ENCODE assay signal across 8 cellular contexts in the genomic region with DNA sequence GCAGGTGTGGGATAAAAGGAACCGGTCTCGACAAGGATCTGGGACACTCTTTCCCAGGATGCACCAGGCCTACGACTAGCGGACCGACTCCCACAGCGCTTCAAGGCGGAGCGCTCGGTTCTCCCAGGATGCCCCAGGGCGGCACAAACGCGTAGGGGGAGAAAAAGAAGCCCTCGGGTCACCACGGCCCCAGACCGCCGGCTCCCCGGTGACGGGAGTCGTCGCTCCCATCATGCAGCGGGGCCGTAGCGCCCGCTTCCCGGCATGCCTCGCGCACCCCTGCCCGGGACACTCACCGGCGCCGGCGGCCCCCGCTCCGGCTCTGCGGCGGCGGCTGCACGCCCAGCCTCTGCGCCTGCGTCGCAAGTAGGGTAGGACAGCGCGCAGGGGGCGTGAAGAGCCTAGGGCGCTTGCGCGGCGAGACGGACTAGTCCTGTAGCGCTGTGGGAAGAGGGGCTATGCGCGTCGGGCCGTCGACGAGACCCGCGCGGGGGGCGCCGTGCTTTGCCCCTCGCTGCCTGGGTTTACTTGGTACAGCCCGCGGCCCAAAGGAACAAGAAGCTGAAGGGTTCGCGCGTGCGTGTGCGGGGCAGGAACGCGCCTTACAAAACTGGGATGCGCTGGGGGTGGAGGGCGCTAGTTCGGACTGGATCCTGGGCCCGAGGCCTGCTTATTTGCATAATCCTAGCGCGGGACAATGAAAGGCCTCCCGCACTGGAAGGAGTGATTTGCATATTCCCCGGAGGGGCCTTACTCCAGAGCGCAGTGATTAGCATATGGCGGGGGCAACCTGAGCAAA. TPM values are rescaled to one million over a fixed set of nuclear protein-coding genes. Genes with fewer than 3 reads are reported as not detected.
A peak's percentile ranks its signal among the peaks of the same experiment; 100 is the strongest.
DNase-seq lines count a peak whose midpoint lies in the region; ATAC-seq and TF ChIP-seq lines count a peak whose summit lies in the region.

A gene with protein sequence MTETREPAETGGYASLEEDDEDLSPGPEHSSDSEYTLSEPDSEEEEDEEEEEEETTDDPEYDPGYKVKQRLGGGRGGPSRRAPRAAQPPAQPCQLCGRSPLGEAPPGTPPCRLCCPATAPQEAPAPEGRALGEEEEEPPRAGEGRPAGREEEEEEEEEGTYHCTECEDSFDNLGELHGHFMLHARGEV (minus strand): TSS at position 368 of the 799 bp plus-strand sequence. CDS start 5,325 bp downstream, outside the sequence.

- H3K4me1 ChIP-seq in hepatocyte (ENCODE audit: insufficient read depth) (peaks cover 7% of the 10 kb centered on the region), aorta (ENCODE audit: control insufficient read depth in 1 of 2, insufficient read depth in 2 of 2, low read length in 2 of 2) (no peaks in the 10 kb centered on the region)

- peak within 1 kb of the TSS; percentile 98 for H3K27ac ChIP-seq in hepatocyte
- H3K27ac ChIP-seq in aorta (ENCODE audit: low read depth in 1 of 2, low read length in 2 of 2), result peak within 1 kb of the TSS; percentile 1 to 69

- TF ChIP-seq CTCF in hepatocyte (IDR thresholded peaks at IDR 0.05; ENCODE audit: poor library complexity), result no peak

- peaks cover 50% of the 10 kb centered on the region for H3K79me2 ChIP-seq in hepatocyte

- H4K20me1 ChIP-seq in hepatocyte (ENCODE audit: insufficient read depth, poor library complexity, severe bottlenecking), result no peaks in the 10 kb centered on the region

- ATAC-seq in GM18505 (IDR thresholded peaks at IDR 0.05; ENCODE audit: unreplicated experiment), result peak; percentile 78
- peak; percentile 76 for ATAC-seq in HG02938 (IDR thresholded peaks at IDR 0.05; ENCODE audit: unreplicated experiment)
- ATAC-seq in aorta (ENCODE audit: low FRiP score), result peak; percentile 93

- H3K36me3 ChIP-seq in hepatocyte (replicated peaks; ENCODE audit: insufficient read depth, low read depth), result no peaks in the 10 kb centered on the region
- H3K36me3 ChIP-seq in aorta (ENCODE audit: control insufficient read depth in 1 of 2, insufficient read depth in 2 of 2, low read length in 1 of 2), result no peaks in the 10 kb centered on the region

- TF ChIP-seq POLR2A in GM18505 (IDR thresholded peaks at IDR 0.05; ENCODE audit: borderline replicate concordance, extremely low read depth, insufficient read depth, insufficient read length), result peak; percentile 87

- peak within 1 kb of the TSS; percentile 85 for H3K4me2 ChIP-seq in hepatocyte

- no peaks in the 10 kb centered on the region for H3K9me2 ChIP-seq in hepatocyte (replicated peaks; ENCODE audit: insufficient read depth)

- H3K4me3 ChIP-seq in hepatocyte, result peak within 1 kb of the TSS; percentile 44
- H3K4me3 ChIP-seq in aorta (ENCODE audit: low read length in 2 of 2), result peak within 1 kb of the TSS; percentile 43 to 52

- H3K9me3 ChIP-seq in hepatocyte (ENCODE audit: low read depth) (no peaks in the 10 kb centered on the region), aorta (ENCODE audit: control insufficient read depth, low read length) (no peaks in the 10 kb centered on the region)

- DNase-seq in NCI-H1930 (lab: John Stamatoyannopoulos, UW), result peak; percentile 92 to 95
- DNase-seq in T1000 (lab: John Stamatoyannopoulos, UW), result peak; percentile 67
- peak; percentile 96 for DNase-seq in astrocyte of the hippocampus (ENCODE audit: low read depth, low spot score)
- peak; percentile 96 for DNase-seq in hepatocyte (ENCODE audit: low spot score)
- DNase-seq in renal cortical epithelial cell (ENCODE audit: low read depth), result peak; percentile 82
- peak; percentile 92 to 94 for DNase-seq in aorta

- WGBS in hepatocyte (ENCODE audit: low lambda C conversion rate, missing lambda C conversion rate), result 1% methylated on average over 77 of the region's 81 CpGs
- WGBS in aorta, 2 donors, result 0% methylated on average over 63 to 81 of the region's 81 CpGs

- intact Hi-C loops in aorta (cut with DNase I), result loop anchor here in 1 of 2 donors (2.0 kb wide), 1 partner anchor 47 kb away; no protein-coding TSS in a partner anchor

- H2AFZ ChIP-seq in hepatocyte, result peak within 1 kb of the TSS; percentile 84

- H3K27me3 ChIP-seq in hepatocyte (no peaks in the 10 kb centered on the region), aorta (ENCODE audit: control insufficient read depth in 1 of 2, insufficient read depth in 2 of 2, low read length in 1 of 2) (no peaks in the 10 kb centered on the region)

RNA-seq across cellular contexts. Expression of the gene that starts here (rescaled TPM):
- total RNA-seq in hepatocyte (35.9 and 40.2 TPM in 2 replicates), renal cortical epithelial cell (30.1 and 34.6 TPM in 2 replicates), aorta (10 to 100 TPM; 26.2 to 34.6 TPM)
- polyA plus RNA-seq in hepatocyte (73.9 and 74.9 TPM in 2 replicates), aorta (10 to 100 TPM; 37.1 to 54.2 TPM)

Comparison
In these comparisons a context has a peak if more than half of its experiments do, and no peak if none do; other contexts are left out.
1. Peak in every context shown above with its lines: DNase-seq, ATAC-seq, H3K4me3 ChIP-seq and H3K27ac ChIP-seq.